8 cellular contexts compared by ENCODE assay signal in genomic region chr6:76876922-76877553, GRCh38.
DNase-seq lines count a peak whose midpoint lies in the region; ATAC-seq, FAIRE-seq and TF ChIP-seq lines count a peak whose summit lies in the region.

No MANE protein-coding gene starts in this region.

- peak overlapping the region; percentile 84 for H3K27ac Mint-ChIP-seq in endodermal cell
- peak overlapping the region; percentile 89 to 95 (median 91) for H3K27ac Mint-ChIP-seq in nephron

- H3K27ac ChIP-seq in endodermal cell (ENCODE audit: low read depth, low read length) = no peak overlapping the region

- no peak overlapping the region for H3K9ac ChIP-seq in endodermal cell (ENCODE audit: extremely low read depth, low read length, poor library complexity, severe bottlenecking)

- no peak for FAIRE-seq in RCC 7860 (lab: Jason Lieb, UNC)

- H3K4me1 Mint-ChIP-seq in endodermal cell (no peaks in the 10 kb centered on the region), nephron (no peaks in the 10 kb centered on the region)

- no peaks in the 10 kb centered on the region for H3K4me1 ChIP-seq in endodermal cell (ENCODE audit: control insufficient read depth, insufficient read depth, low read length)

- ATAC-seq in HG03565 (IDR thresholded peaks at IDR 0.05; ENCODE audit: unreplicated experiment) (no peak), HG02870 (IDR thresholded peaks at IDR 0.05; ENCODE audit: unreplicated experiment) (no peak)

- DNase-seq in GM20000 (ENCODE audit: low spot score) = peak; percentile 6
- peak; percentile 46 for DNase-seq in NCI-H345 treated with DMSO at 0.1 percent for 48 hours (lab: John Stamatoyannopoulos, UW; ENCODE audit: unreplicated experiment)
- DNase-seq in endodermal cell = peak; percentile 90
- no peak for DNase-seq in dedifferentiated amniotic fluid mesenchymal stem cell (ENCODE audit: extremely low spot score)
- no peak for DNase-seq in RCC 7860 (ENCODE audit: low spot score)

- H3K27me3 Mint-ChIP-seq in endodermal cell (ENCODE audit: insufficient read depth) (peaks cover 2% of the 10 kb centered on the region), nephron (ENCODE audit: low read depth) (peaks cover 5% of the 10 kb centered on the region)

- H3K36me3 Mint-ChIP-seq in endodermal cell (ENCODE audit: low read depth) (peaks cover 20% of the 10 kb centered on the region), nephron (ENCODE audit: low read depth) (peaks cover 19% of the 10 kb centered on the region)

- no peaks in the 10 kb centered on the region for H3K36me3 ChIP-seq in endodermal cell (ENCODE audit: control insufficient read depth, insufficient read depth, low read length)

- WGBS in endodermal cell (ENCODE audit: insufficient coverage in 1 of 2, insufficient read length in 1 of 2), 2 experiments = 15% methylated on average over 7 of the region's 10 CpGs; no CpG with 5 or more reads in 1 of the 2 experiments

- no peaks in the 10 kb centered on the region for H3K27me3 ChIP-seq in endodermal cell (ENCODE audit: control insufficient read depth, insufficient read depth, low read length, poor library complexity, severe bottlenecking)

- TF ChIP-seq CTCF in GM20000 (IDR thresholded peaks at IDR 0.05; ENCODE audit: extremely low read depth, missing control alignments) (no peak), endodermal cell (conservative IDR thresholded peaks at IDR 0.05) (peak; percentile 88), nephron (IDR thresholded peaks at IDR 0.05; ENCODE audit: unreplicated experiment in 3 of 3) (peak; percentile 62 to 73 (median 72))

- peak overlapping the region; percentile 58 for H3K4me3 ChIP-seq in endodermal cell (ENCODE audit: low read length)

- H3K4me3 Mint-ChIP-seq in endodermal cell (peak overlapping the region; percentile 67), nephron (peak overlapping the region; percentile 94 to 95 (median 94))

- H3K9me3 Mint-ChIP-seq in endodermal cell (peaks cover 28% of the 10 kb centered on the region), nephron (peaks cover 34% of the 10 kb centered on the region)

- peaks cover 21% of the 10 kb centered on the region for H3K9me3 ChIP-seq in endodermal cell (ENCODE audit: control insufficient read depth, low read length)

Comparison
In these comparisons a context has a peak if more than half of its experiments do, and no peak if none do; other contexts are left out.
1. DNase-seq: peak in GM20000 (single experiment), NCI-H345 treated with DMSO at 0.1 percent for 48 hours (single experiment) and endodermal cell (single experiment); none in dedifferentiated amniotic fluid mesenchymal stem cell (single experiment) and RCC 7860 (single experiment).